ENCODE assay signal across 30 cellular contexts in the genomic region with DNA sequence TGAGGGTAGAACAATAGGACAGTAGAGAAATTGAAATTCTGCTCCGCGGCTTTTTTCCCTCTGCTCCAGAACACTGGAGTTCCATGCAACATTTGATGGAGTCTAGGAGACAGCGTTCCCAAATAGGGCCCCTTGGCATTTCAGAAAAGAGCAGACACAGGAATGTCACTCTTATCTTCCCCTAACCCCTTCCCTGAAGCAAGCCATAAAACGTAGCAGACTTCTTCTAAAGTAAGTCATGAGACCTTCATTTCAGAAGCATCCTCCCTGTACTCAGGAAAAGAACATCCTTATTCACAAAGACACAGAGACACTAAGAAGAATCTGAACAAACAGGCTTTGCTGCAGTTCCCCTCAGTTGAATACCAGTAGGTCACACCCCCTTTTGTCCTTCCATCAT.
"Had no signal": no experiment of that assay in that cellular context is flagged by ENCODE, and none has a peak within 500 bp of the region (broad histone marks: within the 10 kb centered on the region; RNA-seq: fewer than 3 reads in every experiment).

No MANE protein-coding gene starts in this region.

- H3K4me2 ChIP-seq: SK-N-SH had no signal

- H3K4me3 Mint-ChIP-seq: activated CD4-positive, alpha-beta memory T cell treated with anti-CD3 and anti-CD28 coated beads, Interleukin-2, amount 10 ng/mL, durations not matched to agents 7 days and 5 days; activated CD4-positive, alpha-beta T cell treated with anti-CD3 and anti-CD28 coated beads for 36 hours; activated naive CD4-positive, alpha-beta T cell treated with anti-CD3 and anti-CD28 coated beads for 36 hours; activated naive CD8-positive, alpha-beta T cell; activated T-helper 17 cell treated with anti-CD3 and anti-CD28 coated beads, Interleukin-2, amount 50 U/mL, for 72 hours had no signal

- H3K27ac Mint-ChIP-seq: activated CD4-positive, alpha-beta memory T cell treated with anti-CD3 and anti-CD28 coated beads, Interleukin-2, amount 10 ng/mL, durations not matched to agents 7 days and 5 days; activated CD4-positive, alpha-beta T cell treated with anti-CD3 and anti-CD28 coated beads for 36 hours; activated naive CD4-positive, alpha-beta T cell treated with anti-CD3 and anti-CD28 coated beads for 36 hours; activated naive CD8-positive, alpha-beta T cell; activated T-helper 17 cell treated with anti-CD3 and anti-CD28 coated beads, Interleukin-2, amount 50 U/mL, for 72 hours had no signal

- H3K9me3 Mint-ChIP-seq: activated CD4-positive, alpha-beta memory T cell treated with anti-CD3 and anti-CD28 coated beads, Interleukin-2, amount 10 ng/mL, durations not matched to agents 7 days and 5 days; activated naive CD4-positive, alpha-beta T cell treated with anti-CD3 and anti-CD28 coated beads for 36 hours; activated T-helper 17 cell treated with anti-CD3 and anti-CD28 coated beads, Interleukin-2, amount 50 U/mL, for 72 hours had no signal

- FAIRE-seq: astrocyte, K562 had no signal

- DNase-seq: activated CD4-positive, alpha-beta memory T cell treated with anti-CD3 and anti-CD28 coated beads, Interleukin-2, amount 10 ng/mL, durations not matched to agents 7 days and 5 days; activated CD4-positive, alpha-beta T cell treated with anti-CD3 and anti-CD28 coated beads for 36 hours; activated CD4-positive, alpha-beta T cell treated with anti-CD3 and anti-CD28 coated beads, Interleukin-2, amount 50 U/mL, for 1 hour; activated gamma-delta T cell; activated naive CD4-positive, alpha-beta T cell treated with anti-CD3 and anti-CD28 coated beads for 36 hours; activated T-cell treated with anti-CD3 and anti-CD28 coated beads for 4 hours; activated T-cell treated with anti-CD3 and anti-CD28 coated beads, Interleukin-2, amount 50 U/mL, for 48 hours; amygdala; brain microvascular endothelial cell; Karpas-422; NCI-H1105 treated with DMSO at 0.1 percent for 48 hours; NCI-H1436 treated with DMSO at 0.1 percent for 48 hours; NCI-H187; NCI-H2081; NCI-H2171 treated with DMSO at 0.1 percent for 48 hours; NCI-H226; NCI-H526 treated with DMSO at 0.1 percent for 48 hours; NCI-H82; NK-92 treated with Interleukin-12 subunit alpha and Interleukin-12 subunit beta, amount 100 ng/mL, for 24 hours; OCI-M1; RPMI8226; SK-N-SH; T-helper 1 cell had no signal

- H3K27ac ChIP-seq: brain microvascular endothelial cell, VCaP had no signal

- H3K36me3 ChIP-seq: brain microvascular endothelial cell had no signal

- H3K9ac ChIP-seq: SK-N-SH had no signal

- H3K36me3 Mint-ChIP-seq: activated naive CD8-positive, alpha-beta T cell had no signal

- H3K27me3 ChIP-seq: brain microvascular endothelial cell had no signal

- ATAC-seq: activated CD4-positive, alpha-beta T cell treated with anti-CD3 and anti-CD28 coated beads for 36 hours; activated T-helper 17 cell treated with anti-CD3 and anti-CD28 coated beads, Interleukin-2, amount 50 U/mL, for 72 hours; K562; Panc1; Right ventricle myocardium inferior had no signal

- H3K9me2 ChIP-seq: SK-N-SH had no signal

- H3K4me3 ChIP-seq: K562 had no signal

- H3K4me1 Mint-ChIP-seq: activated CD4-positive, alpha-beta memory T cell treated with anti-CD3 and anti-CD28 coated beads, Interleukin-2, amount 10 ng/mL, durations not matched to agents 7 days and 5 days; activated CD4-positive, alpha-beta T cell treated with anti-CD3 and anti-CD28 coated beads for 36 hours; activated T-helper 17 cell treated with anti-CD3 and anti-CD28 coated beads, Interleukin-2, amount 50 U/mL, for 72 hours had no signal

- H3K27me3 Mint-ChIP-seq: activated CD4-positive, alpha-beta memory T cell treated with anti-CD3 and anti-CD28 coated beads, Interleukin-2, amount 10 ng/mL, durations not matched to agents 7 days and 5 days; activated CD4-positive, alpha-beta T cell treated with anti-CD3 and anti-CD28 coated beads for 36 hours; activated naive CD8-positive, alpha-beta T cell had no signal

- H3K9me3 ChIP-seq: SK-N-SH had no signal
